8 cellular contexts compared by ENCODE assay signal in genomic region chr4:139665690-139666529, GRCh38. TPM values are rescaled to one million over a fixed set of nuclear protein-coding genes. Genes with fewer than 3 reads are reported as not detected.
A peak's percentile ranks its signal among the peaks of the same experiment; 100 is the strongest.
DNase-seq lines count a peak whose midpoint lies in the region; ATAC-seq lines count a peak whose summit lies in the region.

MGST2 (plus strand) TSS chr4:139665819; CDS start chr4:139666020, 201 bp downstream.

- H3K27me3 ChIP-seq in esophagus (ENCODE audit: control insufficient read depth in 1 of 2, insufficient read depth in 2 of 2, low read length in 2 of 2) (no peaks in the 10 kb centered on the region), mononuclear cell (ENCODE audit: insufficient read depth, low read length) (no peaks in the 10 kb centered on the region)

- ATAC-seq in GM19035 (IDR thresholded peaks at IDR 0.05; ENCODE audit: unreplicated experiment): peak; percentile 90
- peak; percentile 73 for ATAC-seq in HG03159 (IDR thresholded peaks at IDR 0.05; ENCODE audit: unreplicated experiment)

- 0 to 1% methylated on average over 32 of the region's 32 CpGs for WGBS in esophagus, 2 donors

- peaks cover 4 to 11% of the 10 kb centered on the region in 2 donors for H3K4me1 ChIP-seq in esophagus (ENCODE audit: control insufficient read depth in 2 of 2, insufficient read depth in 2 of 2, low read length in 1 of 2)
- H3K4me1 ChIP-seq in mononuclear cell (ENCODE audit: insufficient read depth, low read length): peaks cover 34% of the 10 kb centered on the region

- no peaks in the 10 kb centered on the region for H3K9me3 ChIP-seq in esophagus (ENCODE audit: control insufficient read depth in 2 of 2, insufficient read depth in 1 of 2, low read depth in 1 of 2, low read length in 1 of 2)
- H3K9me3 ChIP-seq in mononuclear cell (ENCODE audit: low read depth, low read length): no peaks in the 10 kb centered on the region

- peak; percentile 41 for DNase-seq in CD1c-positive myeloid dendritic cell (ENCODE audit: extremely low spot score)
- DNase-seq in NCI-H446 treated with DMSO at 0.1 percent for 48 hours (lab: John Stamatoyannopoulos, UW): peak; percentile 43
- peak; percentile 76 for DNase-seq in activated CD8-positive, alpha-beta memory T cell treated with anti-CD3 and anti-CD28 coated beads for 24 hours

- no peaks in the 10 kb centered on the region for H3K36me3 ChIP-seq in esophagus (ENCODE audit: control insufficient read depth in 2 of 2, insufficient read depth in 2 of 2, low read length in 1 of 2)

- peak within 1 kb of the TSS; percentile 62 to 82 for H3K4me3 ChIP-seq in esophagus (ENCODE audit: low read depth in 1 of 2, low read length in 2 of 2)
- H3K4me3 ChIP-seq in mononuclear cell (ENCODE audit: low read length): peak within 1 kb of the TSS; percentile 68

- H3K27ac ChIP-seq in esophagus (ENCODE audit: low read depth in 2 of 2, low read length in 1 of 2): peak within 1 kb of the TSS; percentile 94 to 98
- peak within 1 kb of the TSS; percentile 22 for H3K27ac ChIP-seq in temporal lobe (ENCODE audit: low read depth, low read length)

RNA-seq across cellular contexts. Expression of gene MGST2, which starts in this region (rescaled TPM):
- 100 to 1,000 TPM; 232 to 331 TPM for polyA plus RNA-seq in esophagus
- 9.2 TPM for total RNA-seq in mononuclear cell
- total RNA-seq in temporal lobe: 4.2 TPM

Comparison
In these comparisons a context has a peak if more than half of its experiments do, and no peak if none do; other contexts are left out.
1. Peak in every context shown above with its lines: DNase-seq, ATAC-seq, H3K4me3 ChIP-seq and H3K27ac ChIP-seq.